In genomic region chr3:179186426-179186825, GRCh38 we compare ENCODE assay signal across 24 cellular contexts. TPM values are rescaled to one million over a fixed set of nuclear protein-coding genes. Genes with fewer than 3 reads are reported as not detected.
DNase-seq lines count a peak whose midpoint lies in the region; ATAC-seq, FAIRE-seq and TF ChIP-seq lines count a peak whose summit lies in the region.
"Had no signal": no experiment of that assay in that cellular context is flagged by ENCODE, and none has a peak within 500 bp of the region (broad histone marks: within the 10 kb centered on the region; RNA-seq: fewer than 3 reads in every experiment).

No MANE protein-coding gene starts in this region.

- H3K27ac ChIP-seq in endothelial cell of umbilical vein (ENCODE audit: insufficient read depth, low read depth, low read length) = no peak overlapping the region
- H3K27ac ChIP-seq: BLaER1, SJSA1 had no signal

- peaks cover 44% of the 10 kb centered on the region for H3K4me1 Mint-ChIP-seq in T-helper 17 cell

- no peak for TF ChIP-seq POLR2A in H54 (IDR thresholded peaks at IDR 0.05; ENCODE audit: low read depth, low read length)
- no peak for TF ChIP-seq POLR2A in endothelial cell of umbilical vein (IDR thresholded peaks at IDR 0.05; ENCODE audit: low read depth, low read length)

- H3K36me3 ChIP-seq in endothelial cell of umbilical vein (ENCODE audit: control insufficient read depth in 2 of 2, extremely low read depth in 1 of 2, insufficient read depth in 2 of 2, low read length in 2 of 2) = no peaks in the 10 kb centered on the region
- H3K36me3 ChIP-seq: SJSA1 had no signal

- H3K4me2 ChIP-seq in endothelial cell of umbilical vein (ENCODE audit: insufficient read depth, low read length) = no peak overlapping the region
- H3K4me2 ChIP-seq: BLaER1, GM23338 had no signal

- H3K36me3 Mint-ChIP-seq in T-helper 17 cell (ENCODE audit: low read depth) = no peaks in the 10 kb centered on the region

- dilution Hi-C loops in endothelial cell of umbilical vein (cut with MboI; ENCODE audit: extremely low pct_ligation_motif_present, low sequenced_read_pairs) = no loop called here

- ATAC-seq in T-helper 17 cell (no peak), HG02885 (IDR thresholded peaks at IDR 0.05; ENCODE audit: poor library complexity, unreplicated experiment) (no peak)
- ATAC-seq: GM23338 had no signal

- no peak for TF ChIP-seq CTCF in endothelial cell of umbilical vein (IDR thresholded peaks at IDR 0.05; ENCODE audit: extremely low read depth in 1 of 2, insufficient read depth in 1 of 2, low read depth in 1 of 2, low read length in 2 of 2)

- peaks cover 6% of the 10 kb centered on the region for H4K20me1 ChIP-seq in endothelial cell of umbilical vein (replicated peaks; ENCODE audit: control insufficient read depth, extremely low read depth, insufficient read depth, low read length)

- H3K9me3 ChIP-seq in T-helper 17 cell (ENCODE audit: control insufficient read depth, low read length, poor library complexity, severe bottlenecking) (no peaks in the 10 kb centered on the region), endothelial cell of umbilical vein (replicated peaks; ENCODE audit: control insufficient read depth, insufficient read depth, low read length) (no peaks in the 10 kb centered on the region)
- H3K9me3 ChIP-seq: SJSA1 had no signal

- no peaks in the 10 kb centered on the region for H3K27me3 ChIP-seq in endothelial cell of umbilical vein (ENCODE audit: control insufficient read depth in 2 of 2, insufficient read depth in 2 of 2, low read length in 2 of 2)
- H3K27me3 ChIP-seq: BLaER1, SJSA1 had no signal

- H2AFZ ChIP-seq in endothelial cell of umbilical vein (ENCODE audit: low read depth, low read length) = no peak overlapping the region
- H2AFZ ChIP-seq: GM23338 had no signal

- POLR2A ChIA-PET in endothelial cell of umbilical vein (lab: Charles Lee) = no interaction called here

- peaks cover 37% of the 10 kb centered on the region for H3K79me2 ChIP-seq in endothelial cell of umbilical vein (ENCODE audit: control insufficient read depth, insufficient read depth, low read length)

- CTCF ChIA-PET in endothelial cell of umbilical vein (lab: Charles Lee) = interaction anchor here (1.0 to 2.7 kb wide), 3 partner anchors 9 to 171 kb away, joined by 4 to 9 read pairs (median 8); no protein-coding TSS in a partner anchor

- H3K27me3 Mint-ChIP-seq in T-helper 17 cell = no peaks in the 10 kb centered on the region
- H3K27me3 Mint-ChIP-seq: CD4-positive, alpha-beta T cell had no signal

- intact Hi-C loops in endothelial cell of umbilical vein (cut with micrococcal nuclease) = no loop called here

- no peaks in the 10 kb centered on the region for H3K9me1 ChIP-seq in endothelial cell of umbilical vein (replicated peaks; ENCODE audit: control insufficient read depth, extremely low read depth, insufficient read depth, low read length)

- H3K4me3 Mint-ChIP-seq in T-helper 17 cell = no peak overlapping the region
- H3K4me3 Mint-ChIP-seq: CD4-positive, alpha-beta T cell; GM23338 had no signal

- no peak overlapping the region for H3K4me3 ChIP-seq in endothelial cell of umbilical vein (replicated peaks in 1 of 3; ENCODE audit: insufficient read depth in 1 of 3, low read depth in 1 of 3, low read length in 3 of 3)
- H3K4me3 ChIP-seq: BLaER1, GM23338, SJSA1 had no signal

- DNase-seq in H54 (ENCODE audit: insufficient read length, low spot score) (no peak), T-helper 17 cell (no peak), endothelial cell of umbilical vein (ENCODE audit: low read depth, low spot score) (no peak), HuH-7 (ENCODE audit: low spot score) (no peak)
- no peak for DNase-seq in activated CD4-positive, alpha-beta T cell treated with anti-CD3 and anti-CD28 coated beads for 48 hours
- DNase-seq in activated naive CD4-positive, alpha-beta T cell treated with anti-CD3 and anti-CD28 coated beads, Interleukin-2, amount 50 U/mL, for 16 hours = no peak
- DNase-seq: CD4-positive, alpha-beta T cell; COR-L47; DMS53; HCEC 1CT; NCI-H1105; NCI-H146; NCI-H2029 treated with DMSO at 0.1 percent for 48 hours; NCI-H446 treated with DMSO at 0.1 percent for 48 hours; NCI-H526; NCI-H82; NK-92 treated with Interleukin-12 subunit alpha and Interleukin-12 subunit beta, amount 100 ng/mL, for 24 hours; Right ventricle myocardium superior; RPMI8226 had no signal

- peak; percentile 75 for FAIRE-seq in H54 (lab: Jason Lieb, UNC)
- FAIRE-seq in endothelial cell of umbilical vein (lab: Jason Lieb, UNC) = no peak
- FAIRE-seq: A204.1 had no signal

- H3K4me1 ChIP-seq in endothelial cell of umbilical vein (ENCODE audit: control insufficient read depth, extremely low read depth, insufficient read depth, low read length) = peaks cover 5% of the 10 kb centered on the region

- H3K9ac ChIP-seq in endothelial cell of umbilical vein (replicated peaks; ENCODE audit: extremely low read depth, insufficient read depth, low read length) = no peak overlapping the region
- H3K9ac ChIP-seq: BLaER1 had no signal

- BruUV-seq in endothelial cell of umbilical vein (replicated peaks; lab: Mats Ljungman, UMichigan) = no TSS peak

- H3K27ac Mint-ChIP-seq in T-helper 17 cell = peak overlapping the region; percentile 29
- H3K27ac Mint-ChIP-seq: CD4-positive, alpha-beta T cell; GM23338 had no signal

TF ChIP-seq in endothelial cell of umbilical vein, 7 proteins besides CTCF, POLR2A, EP300 and RAD21:
- TF ChIP-seq POLR2AphosphoS5 (IDR thresholded peaks at IDR 0.05; ENCODE audit: insufficient read depth, low read depth, low read length) (no peak), JUN (IDR thresholded peaks at IDR 0.05; ENCODE audit: borderline replicate concordance, insufficient read depth, insufficient read length, low read depth) (peak; percentile 37), FOS (IDR thresholded peaks at IDR 0.05; ENCODE audit: borderline replicate concordance, insufficient read depth, low read length) (peak; percentile 51)
TF ChIP-seq in endothelial cell of umbilical vein: peak in this region for 2.

RNA-seq across cellular contexts. Expression of gene PIK3CA, which starts 38.3 kb away (rescaled TPM):
- 10 to 100 TPM; 42.4 to 45.4 TPM for total RNA-seq in T-helper 17 cell
- total RNA-seq in endothelial cell of umbilical vein = 25.6 and 25.8 TPM in 2 replicates
- polyA plus RNA-seq in endothelial cell of umbilical vein = 2.8 and 4.2 TPM in 2 replicates
- polyA plus RNA-seq in endothelial cell of umbilical vein (2011; cell fraction: cytosol; rRNA removed) = 6.0 and 6.7 TPM in 2 replicates
- polyA plus RNA-seq in endothelial cell of umbilical vein (2011; cell fraction: nucleus; rRNA removed) = 12.6 and 13.3 TPM in 2 replicates
- polyA plus RNA-seq in endothelial cell of umbilical vein (2012) = 14.9 and 19.1 TPM in 2 replicates
- polyA minus RNA-seq in endothelial cell of umbilical vein = 14.0 and 17.9 TPM in 2 replicates
- 9.6 TPM for polyA minus RNA-seq in endothelial cell of umbilical vein (2011; cell fraction: cytosol; rRNA and poly(A)+ RNA removed)
- 18.0 and 19.8 TPM in 2 replicates for polyA minus RNA-seq in endothelial cell of umbilical vein (2011; cell fraction: nucleus; rRNA and poly(A)+ RNA removed)
